13 cellular contexts compared by ENCODE assay signal in genomic region chr14:68519788-68520187, GRCh38.
DNase-seq lines count a peak whose midpoint lies in the region; ATAC-seq and TF ChIP-seq lines count a peak whose summit lies in the region.
"Had no signal": no experiment of that assay in that cellular context is flagged by ENCODE, and none has a peak within 500 bp of the region (broad histone marks: within the 10 kb centered on the region; RNA-seq: fewer than 3 reads in every experiment).

No MANE protein-coding gene starts in this region.

- peaks cover 51% of the 10 kb centered on the region for H3K4me1 ChIP-seq in lower lobe of right lung

- H3K27ac Mint-ChIP-seq in activated naive CD4-positive, alpha-beta T cell treated with anti-CD3 and anti-CD28 coated beads, Interleukin-2, amount 50 U/mL, for 24 hours, result no peak overlapping the region
- peak overlapping the region in 1 of 3 donors; percentile 13 for H3K27ac Mint-ChIP-seq in IgD-negative memory B cell
- H3K27ac Mint-ChIP-seq in type B pancreatic cell, result peak overlapping the region; percentile 88
- H3K27ac Mint-ChIP-seq: activated CD4-positive, alpha-beta T cell treated with anti-CD3 and anti-CD28 coated beads for 36 hours had no signal

- H3K4me3 Mint-ChIP-seq in activated naive CD4-positive, alpha-beta T cell treated with anti-CD3 and anti-CD28 coated beads, Interleukin-2, amount 50 U/mL, for 24 hours, result peak overlapping the region; percentile 61
- peak overlapping the region; percentile 1 to 78 (median 48) for H3K4me3 Mint-ChIP-seq in IgD-negative memory B cell
- H3K4me3 Mint-ChIP-seq in type B pancreatic cell, result no peak overlapping the region
- H3K4me3 Mint-ChIP-seq: activated CD4-positive, alpha-beta T cell treated with anti-CD3 and anti-CD28 coated beads for 36 hours had no signal

- DNase-seq in activated naive CD4-positive, alpha-beta T cell treated with anti-CD3 and anti-CD28 coated beads, Interleukin-2, amount 50 U/mL, for 16 hours, result no peak
- no peak for DNase-seq in lower lobe of right lung
- DNase-seq in type B pancreatic cell (ENCODE audit: extremely low spot score, unreplicated experiment), result no peak
- no peak for DNase-seq in stimulated activated naive CD4-positive, alpha-beta T cell treated with Interleukin-2 at 50 U/mL for 16 hours (lab: John Stamatoyannopoulos, UW)
- DNase-seq in COLO829 (ENCODE audit: low spot score), result no peak
- no peak for DNase-seq in SW480 (ENCODE audit: low spot score)
- DNase-seq: activated CD4-positive, alpha-beta T cell treated with anti-CD3 and anti-CD28 coated beads for 36 hours; effector memory CD8-positive, alpha-beta T cell; nucleus accumbens; SHP77 had no signal

- no peaks in the 10 kb centered on the region for H3K36me3 ChIP-seq in lower lobe of right lung

- no peaks in the 10 kb centered on the region for H3K36me3 Mint-ChIP-seq in activated naive CD4-positive, alpha-beta T cell treated with anti-CD3 and anti-CD28 coated beads, Interleukin-2, amount 50 U/mL, for 24 hours
- H3K36me3 Mint-ChIP-seq in IgD-negative memory B cell, result no peaks in the 10 kb centered on the region
- H3K36me3 Mint-ChIP-seq in type B pancreatic cell, result peaks cover 15% of the 10 kb centered on the region
- H3K36me3 Mint-ChIP-seq: activated naive CD4-positive, alpha-beta T cell treated with anti-CD3 and anti-CD28 coated beads, Interleukin-2, amount 50 U/mL, for 72 hours had no signal

- peaks cover 35% of the 10 kb centered on the region for H3K4me1 Mint-ChIP-seq in activated naive CD4-positive, alpha-beta T cell treated with anti-CD3 and anti-CD28 coated beads, Interleukin-2, amount 50 U/mL, for 24 hours
- peaks cover 9 to 29% (median 27%) of the 10 kb centered on the region in 3 donors for H3K4me1 Mint-ChIP-seq in IgD-negative memory B cell
- H3K4me1 Mint-ChIP-seq in type B pancreatic cell (ENCODE audit: unreplicated experiment), result peaks cover 75% of the 10 kb centered on the region

- H3K27me3 ChIP-seq in lower lobe of right lung (ENCODE audit: low read depth), result no peaks in the 10 kb centered on the region

- H3K9me3 ChIP-seq in lower lobe of right lung, result no peaks in the 10 kb centered on the region

- peak overlapping the region; percentile 64 for H3K27ac ChIP-seq in lower lobe of right lung

- no peaks in the 10 kb centered on the region for H3K27me3 Mint-ChIP-seq in activated naive CD4-positive, alpha-beta T cell treated with anti-CD3 and anti-CD28 coated beads, Interleukin-2, amount 50 U/mL, for 24 hours
- H3K27me3 Mint-ChIP-seq in IgD-negative memory B cell (no peaks in the 10 kb centered on the region), type B pancreatic cell (no peaks in the 10 kb centered on the region)
- H3K27me3 Mint-ChIP-seq: activated CD4-positive, alpha-beta T cell treated with anti-CD3 and anti-CD28 coated beads for 36 hours; effector memory CD8-positive, alpha-beta T cell had no signal

- no peak overlapping the region for H3K4me3 ChIP-seq in lower lobe of right lung

- no peak for ATAC-seq in lower lobe of right lung
- ATAC-seq: activated CD4-positive, alpha-beta T cell treated with anti-CD3 and anti-CD28 coated beads for 36 hours; activated naive CD4-positive, alpha-beta T cell treated with anti-CD3 and anti-CD28 coated beads, Interleukin-2, amount 50 U/mL, for 72 hours; effector memory CD8-positive, alpha-beta T cell had no signal

- no peaks in the 10 kb centered on the region for H3K9me3 Mint-ChIP-seq in activated naive CD4-positive, alpha-beta T cell treated with anti-CD3 and anti-CD28 coated beads, Interleukin-2, amount 50 U/mL, for 24 hours
- H3K9me3 Mint-ChIP-seq in IgD-negative memory B cell (no peaks in the 10 kb centered on the region), type B pancreatic cell (peaks cover 22% of the 10 kb centered on the region)
- H3K9me3 Mint-ChIP-seq: activated naive CD4-positive, alpha-beta T cell treated with anti-CD3 and anti-CD28 coated beads, Interleukin-2, amount 50 U/mL, for 72 hours; effector memory CD8-positive, alpha-beta T cell had no signal

- intact Hi-C loops in lower lobe of right lung (cut with DNase I), result no loop called here

- TF ChIP-seq CTCF in lower lobe of right lung (IDR thresholded peaks at IDR 0.05) (no peak), type B pancreatic cell (conservative IDR thresholded peaks at IDR 0.05) (no peak)
